23 cellular contexts compared by ENCODE assay signal in genomic region chr4:109754093-109754857, GRCh38. TPM values are rescaled to one million over a fixed set of nuclear protein-coding genes. Genes with fewer than 3 reads are reported as not detected.
A peak's percentile ranks its signal among the peaks of the same experiment; 100 is the strongest.
DNase-seq lines count a peak whose midpoint lies in the region; ATAC-seq and TF ChIP-seq lines count a peak whose summit lies in the region.
"Had no signal": no experiment of that assay in that cellular context is flagged by ENCODE, and none has a peak within 500 bp of the region (broad histone marks: within the 10 kb centered on the region; RNA-seq: fewer than 3 reads in every experiment).

No MANE protein-coding gene starts in this region.

- H3K4me3 Mint-ChIP-seq in activated CD8-positive, alpha-beta memory T cell treated with anti-CD3 and anti-CD28 coated beads, Interleukin-2, amount 10 ng/mL, durations not matched to agents 7 days and 5 days, result no peak overlapping the region

- intact Hi-C loops in lower lobe of right lung (cut with DNase I), result no loop called here

- H3K36me3 ChIP-seq in lower lobe of right lung, result no peaks in the 10 kb centered on the region
- H3K36me3 ChIP-seq: BLaER1, vagina, WERI-Rb-1 had no signal

- no peaks in the 10 kb centered on the region for H3K9me3 ChIP-seq in lower lobe of right lung
- H3K9me3 ChIP-seq: BLaER1, vagina had no signal

- H3K27me3 Mint-ChIP-seq in activated CD8-positive, alpha-beta memory T cell treated with anti-CD3 and anti-CD28 coated beads, Interleukin-2, amount 10 ng/mL, durations not matched to agents 7 days and 5 days, result peaks cover 12% of the 10 kb centered on the region

- no peak for DNase-seq in activated CD8-positive, alpha-beta memory T cell treated with anti-CD3 and anti-CD28 coated beads, Interleukin-2, amount 10 ng/mL, durations not matched to agents 7 days and 5 days
- DNase-seq in activated CD8-positive, alpha-beta memory T cell treated with anti-CD3 and anti-CD28 coated beads, Interleukin-2, amount 50 U/mL, for 48 hours, result no peak
- DNase-seq in KBM-7, result peak; percentile 53
- DNase-seq in central memory CD4-positive, alpha-beta T cell, result peak; percentile 5
- peak; percentile 28 for DNase-seq in retina
- DNase-seq in NCI-H69 (lab: John Stamatoyannopoulos, UW), result no peak
- DNase-seq in stimulated activated CD4-positive, alpha-beta T cell treated with anti-CD3 and anti-CD28 coated beads, Interleukin-4, amount 100 ng/mL, for 4 hours, result no peak
- no peak for DNase-seq in lower lobe of right lung
- DNase-seq: mesenchymal stem cell, NCI-H1105 treated with DMSO at 0.1 percent for 48 hours, NCI-H2029 treated with DMSO at 0.1 percent for 48 hours, NCI-H82, nucleus accumbens, OCI-M1, WERI-Rb-1 had no signal

- H3K9me3 Mint-ChIP-seq in activated CD8-positive, alpha-beta memory T cell treated with anti-CD3 and anti-CD28 coated beads, Interleukin-2, amount 10 ng/mL, durations not matched to agents 7 days and 5 days (ENCODE audit: low read depth), result no peaks in the 10 kb centered on the region

- H3K36me3 Mint-ChIP-seq in activated CD8-positive, alpha-beta memory T cell treated with anti-CD3 and anti-CD28 coated beads, Interleukin-2, amount 10 ng/mL, durations not matched to agents 7 days and 5 days, result no peaks in the 10 kb centered on the region

- no peak for TF ChIP-seq CTCF in lower lobe of right lung (IDR thresholded peaks at IDR 0.05)

- no peak overlapping the region for H3K27ac Mint-ChIP-seq in activated CD8-positive, alpha-beta memory T cell treated with anti-CD3 and anti-CD28 coated beads, Interleukin-2, amount 10 ng/mL, durations not matched to agents 7 days and 5 days

- H3K4me1 Mint-ChIP-seq in activated CD8-positive, alpha-beta memory T cell treated with anti-CD3 and anti-CD28 coated beads, Interleukin-2, amount 10 ng/mL, durations not matched to agents 7 days and 5 days, result no peaks in the 10 kb centered on the region

- H3K27me3 ChIP-seq in lower lobe of right lung (ENCODE audit: low read depth), result no peaks in the 10 kb centered on the region
- H3K27me3 ChIP-seq: BLaER1, vagina had no signal

- CTCF ChIA-PET in activated CD8-positive, alpha-beta memory T cell treated with anti-CD3 and anti-CD28 coated beads, Interleukin-2, amount 10 ng/mL, durations not matched to agents 7 days and 5 days (lab: Charles Lee), result interaction anchor here (0.7 to 0.9 kb wide), 3 partner anchors 15 to 70 kb away, joined by 3 to 4 read pairs (median 3); no protein-coding TSS in a partner anchor

- no peak overlapping the region for H3K27ac ChIP-seq in lower lobe of right lung
- H3K27ac ChIP-seq: BLaER1, epithelial cell of prostate, skin epidermis, vagina, WERI-Rb-1 had no signal

- in situ Hi-C loops in KBM-7 (cut with MboI; ENCODE audit: low pct_unique_long_range_greater_than_20kb, low sequenced_read_pairs), result no loop called here

- H3K4me1 ChIP-seq in lower lobe of right lung, result no peaks in the 10 kb centered on the region
- H3K4me1 ChIP-seq: BLaER1, vagina had no signal

- ATAC-seq in activated CD8-positive, alpha-beta memory T cell treated with anti-CD3 and anti-CD28 coated beads, Interleukin-2, amount 10 ng/mL, durations not matched to agents 7 days and 5 days, result peak; percentile 79
- ATAC-seq in lower lobe of right lung, result no peak
- ATAC-seq: HCT116, SK-N-SH treated with all-trans-retinoic acid at 6 μM for 48 hours had no signal

- H3K4me3 ChIP-seq in lower lobe of right lung, result no peak overlapping the region
- H3K4me3 ChIP-seq: BLaER1, skin epidermis, vagina had no signal

RNA-seq across cellular contexts. Expression of gene PLA2G12A, which starts 24.4 kb away (rescaled TPM):
- total RNA-seq in activated CD8-positive, alpha-beta memory T cell treated with anti-CD3 and anti-CD28 coated beads, Interleukin-2, amount 10 ng/mL, durations not matched to agents 7 days and 5 days, result 10 to 100 TPM; 14.4 to 14.6 TPM
- total RNA-seq in lower lobe of right lung, result 32.0 TPM

RNA-seq across cellular contexts. Expression of gene CFI, which starts 47.5 kb away (rescaled TPM):
- under 1 TPM in 1 of 2 experiments, not detected in 1; 0.26 TPM for total RNA-seq in activated CD8-positive, alpha-beta memory T cell treated with anti-CD3 and anti-CD28 coated beads, Interleukin-2, amount 10 ng/mL, durations not matched to agents 7 days and 5 days
- total RNA-seq in lower lobe of right lung, result 54.8 TPM
- total RNA-seq: chondrocyte; T-helper 2 cell treated with Interferon-gamma antibody and Interleukin-4, amounts not matched to agents 100 ng/mL and 5 ng/mL, for 36 hours had no signal

RNA-seq across cellular contexts. Expression of gene CASP6, which starts 51.0 kb away (rescaled TPM):
- total RNA-seq in activated CD8-positive, alpha-beta memory T cell treated with anti-CD3 and anti-CD28 coated beads, Interleukin-2, amount 10 ng/mL, durations not matched to agents 7 days and 5 days, result 10 to 100 TPM; 20.3 to 20.8 TPM
- total RNA-seq in lower lobe of right lung, result 22.5 TPM

Comparison
In these comparisons a context has a peak if more than half of its experiments do, and no peak if none do; other contexts are left out.
1. DNase-seq: peak in KBM-7 (single experiment), central memory CD4-positive, alpha-beta T cell (single experiment) and retina (single experiment); none in activated CD8-positive, alpha-beta memory T cell treated with anti-CD3 and anti-CD28 coated beads, Interleukin-2, amount 10 ng/mL, durations not matched to agents 7 days and 5 days (single experiment), activated CD8-positive, alpha-beta memory T cell treated with anti-CD3 and anti-CD28 coated beads, Interleukin-2, amount 50 U/mL, for 48 hours (single experiment), NCI-H69 (single experiment), stimulated activated CD4-positive, alpha-beta T cell treated with anti-CD3 and anti-CD28 coated beads, Interleukin-4, amount 100 ng/mL, for 4 hours (0 of 2) and lower lobe of right lung (single experiment).
2. RNA of gene CFI, which starts 47.5 kb away (total RNA-seq): 54.8 TPM in lower lobe of right lung (single experiment); 0.26 TPM in activated CD8-positive, alpha-beta memory T cell treated with anti-CD3 and anti-CD28 coated beads, Interleukin-2, amount 10 ng/mL, durations not matched to agents 7 days and 5 days; every median in the first group is over 10 times any median in the second.